16 cellular contexts compared by ENCODE assay signal in the genomic region with DNA sequence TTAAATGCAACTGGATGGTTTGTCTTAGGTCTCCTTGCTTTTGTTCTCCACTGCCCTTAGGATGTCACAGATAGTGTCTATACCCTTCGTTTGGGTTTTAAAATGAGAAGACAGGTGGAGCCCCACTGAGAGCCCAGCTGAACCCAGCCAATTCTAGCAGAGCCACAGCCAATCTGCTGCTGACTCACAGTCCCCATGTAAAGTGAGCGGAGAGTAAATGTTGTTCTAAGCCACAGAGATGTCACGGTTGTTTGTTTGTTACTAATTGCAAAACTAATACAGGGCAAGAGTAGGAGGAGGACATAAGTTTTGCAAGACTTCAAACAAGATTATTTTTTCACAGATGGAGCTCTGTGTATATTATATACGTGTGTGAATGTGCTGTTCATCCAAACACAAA. TPM values are rescaled to one million over a fixed set of nuclear protein-coding genes. Genes with fewer than 3 reads are reported as not detected.
"Had no signal": no experiment of that assay in that cellular context is flagged by ENCODE, and none has a peak within 500 bp of the region (broad histone marks: within the 10 kb centered on the region; RNA-seq: fewer than 3 reads in every experiment).

No MANE protein-coding gene starts in this region.

- ATAC-seq: left cardiac atrium, natural killer cell had no signal

- H3K4me3 Mint-ChIP-seq: activated CD4-positive, alpha-beta T cell treated with anti-CD3 and anti-CD28 coated beads, Interleukin-2, amount 10 ng/mL, durations not matched to agents 7 days and 5 days; activated naive CD4-positive, alpha-beta T cell treated with anti-CD3 and anti-CD28 coated beads, Interleukin-2, amount 50 U/mL, for 24 hours; brain; natural killer cell had no signal

- DNase-seq: activated CD4-positive, alpha-beta T cell treated with anti-CD3 and anti-CD28 coated beads, Interleukin-2, amount 10 ng/mL, durations not matched to agents 7 days and 5 days; activated CD4-positive, CD25-positive, alpha-beta regulatory T cell; activated T-cell treated with anti-CD3 and anti-CD28 coated beads for 4 hours; amniotic stem cell; dermis blood vessel endothelial cell; erythroblast; left cardiac atrium; natural killer cell; posterior cingulate gyrus; small intestine; tibial artery; uterus had no signal

- H3K4me1 Mint-ChIP-seq: activated CD4-positive, alpha-beta T cell treated with anti-CD3 and anti-CD28 coated beads, Interleukin-2, amount 10 ng/mL, durations not matched to agents 7 days and 5 days; activated naive CD4-positive, alpha-beta T cell treated with anti-CD3 and anti-CD28 coated beads, Interleukin-2, amount 50 U/mL, for 24 hours; natural killer cell had no signal

- H3K36me3 Mint-ChIP-seq: activated naive CD4-positive, alpha-beta T cell treated with anti-CD3 and anti-CD28 coated beads, Interleukin-2, amount 50 U/mL, for 24 hours; brain; natural killer cell had no signal

- H3K27ac Mint-ChIP-seq: activated CD4-positive, alpha-beta T cell treated with anti-CD3 and anti-CD28 coated beads, Interleukin-2, amount 10 ng/mL, durations not matched to agents 7 days and 5 days; activated naive CD4-positive, alpha-beta T cell treated with anti-CD3 and anti-CD28 coated beads, Interleukin-2, amount 50 U/mL, for 24 hours; brain; natural killer cell had no signal

- H3K9me3 Mint-ChIP-seq: activated CD4-positive, alpha-beta T cell treated with anti-CD3 and anti-CD28 coated beads, Interleukin-2, amount 10 ng/mL, durations not matched to agents 7 days and 5 days; activated naive CD4-positive, alpha-beta T cell treated with anti-CD3 and anti-CD28 coated beads, Interleukin-2, amount 50 U/mL, for 24 hours; natural killer cell had no signal

RNA-seq across cellular contexts. Expression of a gene that starts 50.5 kb away (rescaled TPM):
- total RNA-seq: activated CD4-positive, alpha-beta T cell treated with anti-CD3 and anti-CD28 coated beads, Interleukin-2, amount 10 ng/mL, durations not matched to agents 7 days and 5 days; activated CD8-positive, alpha-beta memory T cell treated with anti-CD3 and anti-CD28 coated beads for 36 hours; dermis blood vessel endothelial cell; glomerular endothelial cell; left cardiac atrium; natural killer cell; uterus had no signal
